18 cellular contexts compared by ENCODE assay signal in genomic region chr13:33740134-33740538, GRCh38.
DNase-seq lines count a peak whose midpoint lies in the region; ATAC-seq and TF ChIP-seq lines count a peak whose summit lies in the region.
"Had no signal": no experiment of that assay in that cellular context is flagged by ENCODE, and none has a peak within 500 bp of the region (broad histone marks: within the 10 kb centered on the region; RNA-seq: fewer than 3 reads in every experiment).

No MANE protein-coding gene starts in this region.

- DNase-seq in GM23248 (peak; percentile 91), choroid plexus epithelial cell (ENCODE audit: low read depth) (peak; percentile 61), retinal pigment epithelial cell (ENCODE audit: low read depth) (peak; percentile 26), GM10266 (ENCODE audit: extremely low spot score) (no peak)
- DNase-seq in stimulated activated CD4-positive, alpha-beta T cell treated with anti-CD3 and anti-CD28 coated beads, Interleukin-12 subunit alpha, Interleukin-12 subunit beta, amount 100 ng/mL, for 4 hours = no peak
- DNase-seq: activated CD8-positive, alpha-beta memory T cell treated with anti-CD3 and anti-CD28 coated beads, Interleukin-2, amount 50 U/mL, for 48 hours; activated naive CD4-positive, alpha-beta T cell treated with anti-CD3 and anti-CD28 coated beads, Interleukin-2, amount 50 U/mL, for 16 hours; cerebellar nuclear complex; DND-41; NCI-H1092 treated with DMSO at 0.1 percent for 48 hours; NCI-H2171 treated with DMSO at 0.1 percent for 48 hours; nephron progenitor cell; right cardiac atrium; stimulated activated CD4-positive, alpha-beta T cell treated with anti-CD3 and anti-CD28 coated beads, Interleukin-4, amount 100 ng/mL, for 1 hour had no signal

- H3K27me3 ChIP-seq in GM23248 (replicated peaks; ENCODE audit: insufficient read depth) = no peaks in the 10 kb centered on the region
- no peaks in the 10 kb centered on the region for H3K27me3 ChIP-seq in OCI-LY1 (ENCODE audit: insufficient read depth, low read length)
- H3K27me3 ChIP-seq: tibial nerve had no signal

- H3K4me3 ChIP-seq in GM23248 (no peak overlapping the region), OCI-LY1 (ENCODE audit: low read depth, low read length, poor library complexity, severe bottlenecking) (no peak overlapping the region), choroid plexus epithelial cell (ENCODE audit: low read depth, low read length) (no peak overlapping the region), retinal pigment epithelial cell (ENCODE audit: low read length) (no peak overlapping the region)
- H3K4me3 ChIP-seq: tibial nerve had no signal

- peak overlapping the region; percentile 34; the same call in 1 of the 2 replicates for H3K27ac ChIP-seq in GM23248
- H3K27ac ChIP-seq in OCI-LY1 (ENCODE audit: low read depth, low read length, poor library complexity, severe bottlenecking) = peak overlapping the region; percentile 100
- H3K27ac ChIP-seq: epithelial cell of prostate had no signal

- no peak for ATAC-seq in HG03378 (IDR thresholded peaks at IDR 0.05; ENCODE audit: unreplicated experiment)

- H3K36me3 ChIP-seq in GM23248 (ENCODE audit: low read depth) (no peaks in the 10 kb centered on the region), OCI-LY1 (ENCODE audit: insufficient read depth, low read length) (no peaks in the 10 kb centered on the region)
- H3K36me3 ChIP-seq: tibial nerve had no signal

- no peaks in the 10 kb centered on the region for H3K9me2 ChIP-seq in GM23248 (ENCODE audit: insufficient read depth)
- no peaks in the 10 kb centered on the region for H3K9me2 ChIP-seq in OCI-LY1 (ENCODE audit: low read depth, low read length)

- H3K4me1 ChIP-seq in GM23248 (ENCODE audit: insufficient read depth) (peaks cover 10% of the 10 kb centered on the region), OCI-LY1 (ENCODE audit: insufficient read depth, low read length, severe bottlenecking) (peaks cover 58% of the 10 kb centered on the region)

- H3K4me2 ChIP-seq in GM23248 (ENCODE audit: unreplicated experiment) = peak overlapping the region; percentile 50
- H3K4me2 ChIP-seq in OCI-LY1 (ENCODE audit: low read length) = no peak overlapping the region

- H3K9me3 ChIP-seq in GM23248 (ENCODE audit: low read depth) (no peaks in the 10 kb centered on the region), OCI-LY1 (ENCODE audit: low read length) (no peaks in the 10 kb centered on the region)
- H3K9me3 ChIP-seq: tibial nerve had no signal

- in situ Hi-C loops in GM23248 (cut with MboI) = no loop called here

- H3F3A ChIP-seq in GM23248 (ENCODE audit: insufficient read depth) = peaks cover 11% of the 10 kb centered on the region; the same call in 1 of the 2 replicates
- H3F3A ChIP-seq in OCI-LY1 (ENCODE audit: insufficient read depth, low read length) = no peaks in the 10 kb centered on the region

- TF ChIP-seq CTCF in OCI-LY1 (IDR thresholded peaks at IDR 0.05; ENCODE audit: low read length) (no peak), choroid plexus epithelial cell (conservative IDR thresholded peaks at IDR 0.05; ENCODE audit: low read depth, low read length) (no peak), retinal pigment epithelial cell (conservative IDR thresholded peaks at IDR 0.05; ENCODE audit: low read depth, low read length) (no peak), GM10266 (IDR thresholded peaks at IDR 0.05; ENCODE audit: control insufficient read depth, insufficient read depth, low read depth, missing control alignments) (no peak)

- 0% methylated on average over 2 of the region's 2 CpGs for WGBS in GM23248 (ENCODE audit: low coverage in 1 of 2, low lambda C conversion rate in 2 of 2, missing lambda C conversion rate in 2 of 2), 2 experiments

- no peak overlapping the region for H3K9ac ChIP-seq in GM23248
- peak overlapping the region; percentile 62; the same call in 1 of the 2 replicates for H3K9ac ChIP-seq in OCI-LY1 (ENCODE audit: low read length)

- H3K79me2 ChIP-seq in GM23248 (ENCODE audit: insufficient read depth) (no peaks in the 10 kb centered on the region), OCI-LY1 (ENCODE audit: insufficient read depth, low read length) (no peaks in the 10 kb centered on the region)

- H2AFZ ChIP-seq in GM23248 = no peak overlapping the region
- no peak overlapping the region for H2AFZ ChIP-seq in OCI-LY1 (ENCODE audit: low read length)

- H4K20me1 ChIP-seq in GM23248 (ENCODE audit: insufficient read depth) (no peaks in the 10 kb centered on the region), OCI-LY1 (ENCODE audit: insufficient read depth, low read length) (no peaks in the 10 kb centered on the region)

Comparison
In these comparisons a context has a peak if more than half of its experiments do, and no peak if none do; other contexts are left out.
1. DNase-seq: peak in GM23248 (single experiment), choroid plexus epithelial cell (single experiment) and retinal pigment epithelial cell (single experiment); none in stimulated activated CD4-positive, alpha-beta T cell treated with anti-CD3 and anti-CD28 coated beads, Interleukin-12 subunit alpha, Interleukin-12 subunit beta, amount 100 ng/mL, for 4 hours (single experiment) and GM10266 (single experiment).